Comparison of ENCODE assay signal across 1 cellular context in the genomic region with DNA sequence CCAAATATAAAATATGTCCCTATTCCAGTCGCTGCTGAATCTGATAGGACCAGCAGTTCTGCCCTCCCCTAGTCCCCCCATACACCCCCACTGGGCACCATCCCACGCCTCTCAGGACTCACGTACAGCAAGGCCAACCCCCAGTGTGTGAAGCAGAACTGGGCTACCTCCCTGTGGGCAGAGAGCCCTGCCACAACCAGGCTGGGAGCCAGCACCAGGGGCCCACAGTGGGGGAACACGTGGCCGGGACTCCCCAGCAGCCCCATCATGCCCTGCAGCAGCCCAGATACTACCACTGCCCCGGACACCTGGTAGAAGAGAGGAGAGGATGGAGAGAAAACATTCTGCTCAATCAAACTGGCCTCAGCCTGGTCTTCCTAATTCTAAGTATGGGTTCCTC.
TF ChIP-seq lines count a peak whose summit lies in the region.

No MANE protein-coding gene starts in this region.

TF ChIP-seq in GM12878, 131 proteins besides CTCF, POLR2A, EP300 and RAD21:
- TF ChIP-seq BHLHE40 (IDR thresholded peaks at IDR 0.05; ENCODE audit: borderline replicate concordance in 1 of 2, low read depth in 2 of 2, low read length in 1 of 2) (peak in 1 of 2 experiments; percentile 19; a peak in 1 of 4 replicates), FOS (IDR thresholded peaks at IDR 0.05; ENCODE audit: borderline replicate concordance, extremely low read depth, insufficient read length) (no peak)
